1 cellular context compared by ENCODE assay signal in the genomic region with DNA sequence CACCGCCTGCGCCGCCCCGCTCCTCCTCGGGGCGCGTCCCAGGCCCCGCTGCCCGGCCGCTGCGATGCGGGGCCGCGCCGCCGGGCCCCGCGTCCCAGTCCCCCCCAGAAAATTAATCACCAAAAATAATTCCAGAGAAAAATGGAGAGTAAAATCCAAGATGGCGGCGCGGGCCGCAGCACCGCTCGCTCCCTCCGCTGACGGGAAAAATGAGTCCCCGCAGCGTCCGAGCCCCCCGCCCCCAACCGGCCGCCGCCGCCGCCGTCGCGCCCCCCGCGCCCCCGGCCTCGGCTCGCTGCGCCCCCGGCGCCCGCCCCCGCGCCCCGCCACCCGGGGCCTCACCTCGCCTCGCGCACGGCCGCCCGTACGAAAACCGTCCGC.
TF ChIP-seq lines count a peak whose summit lies in the region.

A gene (minus strand): TSS at position 162 of the 381 bp plus-strand sequence. CDS start 23,220 bp downstream, outside the sequence.

TF ChIP-seq in HepG2, 621 proteins besides CTCF, POLR2A, EP300 and RAD21 (continued from another document):
- TF ChIP-seq, protein P1, sequence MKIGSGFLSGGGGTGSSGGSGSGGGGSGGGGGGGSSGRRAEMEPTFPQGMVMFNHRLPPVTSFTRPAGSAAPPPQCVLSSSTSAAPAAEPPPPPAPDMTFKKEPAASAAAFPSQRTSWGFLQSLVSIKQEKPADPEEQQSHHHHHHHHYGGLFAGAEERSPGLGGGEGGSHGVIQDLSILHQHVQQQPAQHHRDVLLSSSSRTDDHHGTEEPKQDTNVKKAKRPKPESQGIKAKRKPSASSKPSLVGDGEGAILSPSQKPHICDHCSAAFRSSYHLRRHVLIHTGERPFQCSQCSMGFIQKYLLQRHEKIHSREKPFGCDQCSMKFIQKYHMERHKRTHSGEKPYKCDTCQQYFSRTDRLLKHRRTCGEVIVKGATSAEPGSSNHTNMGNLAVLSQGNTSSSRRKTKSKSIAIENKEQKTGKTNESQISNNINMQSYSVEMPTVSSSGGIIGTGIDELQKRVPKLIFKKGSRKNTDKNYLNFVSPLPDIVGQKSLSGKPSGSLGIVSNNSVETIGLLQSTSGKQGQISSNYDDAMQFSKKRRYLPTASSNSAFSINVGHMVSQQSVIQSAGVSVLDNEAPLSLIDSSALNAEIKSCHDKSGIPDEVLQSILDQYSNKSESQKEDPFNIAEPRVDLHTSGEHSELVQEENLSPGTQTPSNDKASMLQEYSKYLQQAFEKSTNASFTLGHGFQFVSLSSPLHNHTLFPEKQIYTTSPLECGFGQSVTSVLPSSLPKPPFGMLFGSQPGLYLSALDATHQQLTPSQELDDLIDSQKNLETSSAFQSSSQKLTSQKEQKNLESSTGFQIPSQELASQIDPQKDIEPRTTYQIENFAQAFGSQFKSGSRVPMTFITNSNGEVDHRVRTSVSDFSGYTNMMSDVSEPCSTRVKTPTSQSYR (CRISPR knock-in tag; IDR thresholded peaks at IDR 0.05; ENCODE audit: borderline replicate concordance) = no peak
- TF ChIP-seq HDAC6 (IDR thresholded peaks at IDR 0.05; ENCODE audit: low read depth, low read length) (no peak), ZNF234 (CRISPR knock-in tag; conservative IDR thresholded peaks at IDR 0.05) (no peak), ZSCAN30 (CRISPR knock-in tag; IDR thresholded peaks at IDR 0.05) (no peak), CHD2 (IDR thresholded peaks at IDR 0.05; ENCODE audit: low read depth, low read length) (peak; percentile 75), PHF5A (CRISPR knock-in tag; IDR thresholded peaks at IDR 0.05; ENCODE audit: low read depth, unreplicated experiment) (no peak), ZNF343 (CRISPR knock-in tag; IDR thresholded peaks at IDR 0.05) (no peak), PPARG (CRISPR knock-in tag; conservative IDR thresholded peaks at IDR 0.05) (no peak), CEBPG (CRISPR knock-in tag; IDR thresholded peaks at IDR 0.05) (no peak), RELA (CRISPR knock-in tag; IDR thresholded peaks at IDR 0.05) (no peak), YY1 (IDR thresholded peaks at IDR 0.05; ENCODE audit: insufficient read depth, insufficient replicate concordance, low read depth, low read length) (peak; percentile 93)
- TF ChIP-seq, protein P2, sequence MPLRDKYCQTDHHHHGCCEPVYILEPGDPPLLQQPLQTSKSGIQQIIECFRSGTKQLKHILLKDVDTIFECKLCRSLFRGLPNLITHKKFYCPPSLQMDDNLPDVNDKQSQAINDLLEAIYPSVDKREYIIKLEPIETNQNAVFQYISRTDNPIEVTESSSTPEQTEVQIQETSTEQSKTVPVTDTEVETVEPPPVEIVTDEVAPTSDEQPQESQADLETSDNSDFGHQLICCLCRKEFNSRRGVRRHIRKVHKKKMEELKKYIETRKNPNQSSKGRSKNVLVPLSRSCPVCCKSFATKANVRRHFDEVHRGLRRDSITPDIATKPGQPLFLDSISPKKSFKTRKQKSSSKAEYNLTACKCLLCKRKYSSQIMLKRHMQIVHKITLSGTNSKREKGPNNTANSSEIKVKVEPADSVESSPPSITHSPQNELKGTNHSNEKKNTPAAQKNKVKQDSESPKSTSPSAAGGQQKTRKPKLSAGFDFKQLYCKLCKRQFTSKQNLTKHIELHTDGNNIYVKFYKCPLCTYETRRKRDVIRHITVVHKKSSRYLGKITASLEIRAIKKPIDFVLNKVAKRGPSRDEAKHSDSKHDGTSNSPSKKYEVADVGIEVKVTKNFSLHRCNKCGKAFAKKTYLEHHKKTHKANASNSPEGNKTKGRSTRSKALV (CRISPR knock-in tag; IDR thresholded peaks at IDR 0.05) = no peak
- TF ChIP-seq, protein P3, sequence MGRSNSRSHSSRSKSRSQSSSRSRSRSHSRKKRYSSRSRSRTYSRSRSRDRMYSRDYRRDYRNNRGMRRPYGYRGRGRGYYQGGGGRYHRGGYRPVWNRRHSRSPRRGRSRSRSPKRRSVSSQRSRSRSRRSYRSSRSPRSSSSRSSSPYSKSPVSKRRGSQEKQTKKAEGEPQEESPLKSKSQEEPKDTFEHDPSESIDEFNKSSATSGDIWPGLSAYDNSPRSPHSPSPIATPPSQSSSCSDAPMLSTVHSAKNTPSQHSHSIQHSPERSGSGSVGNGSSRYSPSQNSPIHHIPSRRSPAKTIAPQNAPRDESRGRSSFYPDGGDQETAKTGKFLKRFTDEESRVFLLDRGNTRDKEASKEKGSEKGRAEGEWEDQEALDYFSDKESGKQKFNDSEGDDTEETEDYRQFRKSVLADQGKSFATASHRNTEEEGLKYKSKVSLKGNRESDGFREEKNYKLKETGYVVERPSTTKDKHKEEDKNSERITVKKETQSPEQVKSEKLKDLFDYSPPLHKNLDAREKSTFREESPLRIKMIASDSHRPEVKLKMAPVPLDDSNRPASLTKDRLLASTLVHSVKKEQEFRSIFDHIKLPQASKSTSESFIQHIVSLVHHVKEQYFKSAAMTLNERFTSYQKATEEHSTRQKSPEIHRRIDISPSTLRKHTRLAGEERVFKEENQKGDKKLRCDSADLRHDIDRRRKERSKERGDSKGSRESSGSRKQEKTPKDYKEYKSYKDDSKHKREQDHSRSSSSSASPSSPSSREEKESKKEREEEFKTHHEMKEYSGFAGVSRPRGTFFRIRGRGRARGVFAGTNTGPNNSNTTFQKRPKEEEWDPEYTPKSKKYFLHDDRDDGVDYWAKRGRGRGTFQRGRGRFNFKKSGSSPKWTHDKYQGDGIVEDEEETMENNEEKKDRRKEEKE (IDR thresholded peaks at IDR 0.05) = no peak
- TF ChIP-seq, protein P4, sequence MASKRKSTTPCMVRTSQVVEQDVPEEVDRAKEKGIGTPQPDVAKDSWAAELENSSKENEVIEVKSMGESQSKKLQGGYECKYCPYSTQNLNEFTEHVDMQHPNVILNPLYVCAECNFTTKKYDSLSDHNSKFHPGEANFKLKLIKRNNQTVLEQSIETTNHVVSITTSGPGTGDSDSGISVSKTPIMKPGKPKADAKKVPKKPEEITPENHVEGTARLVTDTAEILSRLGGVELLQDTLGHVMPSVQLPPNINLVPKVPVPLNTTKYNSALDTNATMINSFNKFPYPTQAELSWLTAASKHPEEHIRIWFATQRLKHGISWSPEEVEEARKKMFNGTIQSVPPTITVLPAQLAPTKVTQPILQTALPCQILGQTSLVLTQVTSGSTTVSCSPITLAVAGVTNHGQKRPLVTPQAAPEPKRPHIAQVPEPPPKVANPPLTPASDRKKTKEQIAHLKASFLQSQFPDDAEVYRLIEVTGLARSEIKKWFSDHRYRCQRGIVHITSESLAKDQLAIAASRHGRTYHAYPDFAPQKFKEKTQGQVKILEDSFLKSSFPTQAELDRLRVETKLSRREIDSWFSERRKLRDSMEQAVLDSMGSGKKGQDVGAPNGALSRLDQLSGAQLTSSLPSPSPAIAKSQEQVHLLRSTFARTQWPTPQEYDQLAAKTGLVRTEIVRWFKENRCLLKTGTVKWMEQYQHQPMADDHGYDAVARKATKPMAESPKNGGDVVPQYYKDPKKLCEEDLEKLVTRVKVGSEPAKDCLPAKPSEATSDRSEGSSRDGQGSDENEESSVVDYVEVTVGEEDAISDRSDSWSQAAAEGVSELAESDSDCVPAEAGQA (IDR thresholded peaks at IDR 0.05; ENCODE audit: low read depth) = peak; percentile 81
- TF ChIP-seq, protein P4 (CRISPR knock-in tag; IDR thresholded peaks at IDR 0.05; ENCODE audit: borderline replicate concordance) = no peak
- TF ChIP-seq, protein P5, sequence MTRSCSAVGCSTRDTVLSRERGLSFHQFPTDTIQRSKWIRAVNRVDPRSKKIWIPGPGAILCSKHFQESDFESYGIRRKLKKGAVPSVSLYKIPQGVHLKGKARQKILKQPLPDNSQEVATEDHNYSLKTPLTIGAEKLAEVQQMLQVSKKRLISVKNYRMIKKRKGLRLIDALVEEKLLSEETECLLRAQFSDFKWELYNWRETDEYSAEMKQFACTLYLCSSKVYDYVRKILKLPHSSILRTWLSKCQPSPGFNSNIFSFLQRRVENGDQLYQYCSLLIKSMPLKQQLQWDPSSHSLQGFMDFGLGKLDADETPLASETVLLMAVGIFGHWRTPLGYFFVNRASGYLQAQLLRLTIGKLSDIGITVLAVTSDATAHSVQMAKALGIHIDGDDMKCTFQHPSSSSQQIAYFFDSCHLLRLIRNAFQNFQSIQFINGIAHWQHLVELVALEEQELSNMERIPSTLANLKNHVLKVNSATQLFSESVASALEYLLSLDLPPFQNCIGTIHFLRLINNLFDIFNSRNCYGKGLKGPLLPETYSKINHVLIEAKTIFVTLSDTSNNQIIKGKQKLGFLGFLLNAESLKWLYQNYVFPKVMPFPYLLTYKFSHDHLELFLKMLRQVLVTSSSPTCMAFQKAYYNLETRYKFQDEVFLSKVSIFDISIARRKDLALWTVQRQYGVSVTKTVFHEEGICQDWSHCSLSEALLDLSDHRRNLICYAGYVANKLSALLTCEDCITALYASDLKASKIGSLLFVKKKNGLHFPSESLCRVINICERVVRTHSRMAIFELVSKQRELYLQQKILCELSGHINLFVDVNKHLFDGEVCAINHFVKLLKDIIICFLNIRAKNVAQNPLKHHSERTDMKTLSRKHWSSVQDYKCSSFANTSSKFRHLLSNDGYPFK (CRISPR knock-in tag; IDR thresholded peaks at IDR 0.05; ENCODE audit: borderline replicate concordance) = no peak
